Comparison of ENCODE assay signal across 21 cellular contexts in the genomic region with DNA sequence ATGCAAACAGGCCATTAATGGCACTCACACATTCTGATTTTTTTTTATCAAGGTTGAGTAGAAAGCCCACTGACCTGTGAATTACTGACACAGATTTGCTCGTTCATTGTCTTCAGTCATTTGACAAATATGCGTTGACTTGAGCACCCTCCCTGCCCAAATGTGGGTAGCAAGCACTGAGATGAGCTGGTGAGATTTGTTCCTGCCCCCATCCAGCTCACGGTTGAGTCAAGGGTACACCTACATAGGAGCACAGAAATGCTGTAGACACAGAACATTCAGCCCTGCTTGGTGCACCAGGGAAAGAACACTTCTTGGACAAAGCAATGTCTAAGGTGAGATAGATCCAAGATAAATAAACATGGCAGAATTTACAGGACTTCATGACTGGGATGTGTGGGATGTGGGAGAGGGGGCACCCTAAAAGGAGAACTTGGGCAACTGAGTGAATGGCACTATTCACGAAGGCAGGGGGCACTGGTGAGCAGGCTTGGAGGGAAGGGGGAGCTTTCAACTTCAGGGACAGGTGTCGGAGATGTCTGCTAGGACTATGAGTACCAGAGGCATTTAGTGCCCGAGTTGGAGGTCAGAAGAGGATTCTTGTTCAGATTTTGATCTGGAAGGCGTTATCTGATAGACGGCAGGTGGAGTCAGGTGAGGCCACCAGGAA.
DNase-seq lines count a peak whose midpoint lies in the region; ATAC-seq and TF ChIP-seq lines count a peak whose summit lies in the region.
"Had no signal": no experiment of that assay in that cellular context is flagged by ENCODE, and none has a peak within 500 bp of the region (broad histone marks: within the 10 kb centered on the region; RNA-seq: fewer than 3 reads in every experiment).

No MANE protein-coding gene starts in this region.

- peaks cover 9% of the 10 kb centered on the region for H3K9me3 Mint-ChIP-seq in T-helper 1 cell treated with Interleukin-12 subunit alpha and Interleukin-12 subunit beta and Interleukin-4 antibody, amounts not matched to agents 30 μg/mL and 1 μg/mL, for 36 hours
- H3K9me3 Mint-ChIP-seq in GM23338: peaks cover 13% of the 10 kb centered on the region
- peaks cover 3% of the 10 kb centered on the region for H3K9me3 Mint-ChIP-seq in neural progenitor cell
- H3K9me3 Mint-ChIP-seq: mesothelial cell of epicardium had no signal

- no peaks in the 10 kb centered on the region for H3K36me3 Mint-ChIP-seq in T-helper 1 cell treated with Interleukin-12 subunit alpha and Interleukin-12 subunit beta and Interleukin-4 antibody, amounts not matched to agents 30 μg/mL and 1 μg/mL, for 36 hours (ENCODE audit: low read depth)
- H3K36me3 Mint-ChIP-seq in GM23338 (ENCODE audit: low read depth) (peaks cover 6% of the 10 kb centered on the region; the same call in 2 of the 3 replicates), neural progenitor cell (peaks cover 2% of the 10 kb centered on the region)
- H3K36me3 Mint-ChIP-seq: mesothelial cell of epicardium had no signal

- H3K27ac ChIP-seq in GM23338 (ENCODE audit: low read depth) (no peak overlapping the region), WERI-Rb-1 (no peak overlapping the region), neural progenitor cell (no peak overlapping the region)
- H3K27ac ChIP-seq: A549; BLaER1 treated with 17β-estradiol and CSF1 and Interleukin-3, amounts not matched to agents 10 nM and 100 nM; gastrocnemius medialis had no signal

- H3K4me1 ChIP-seq in GM23338 (ENCODE audit: insufficient read depth) (no peaks in the 10 kb centered on the region), neural progenitor cell (no peaks in the 10 kb centered on the region)
- H3K4me1 ChIP-seq: A549, gastrocnemius medialis had no signal

- H3K79me2 ChIP-seq in GM23338 (replicated peaks; ENCODE audit: insufficient read depth): no peaks in the 10 kb centered on the region
- no peaks in the 10 kb centered on the region for H3K79me2 ChIP-seq in neural progenitor cell (ENCODE audit: low read depth)

- DNase-seq in T-helper 1 cell (no peak), GM23338 (ENCODE audit: low spot score) (peak; percentile 67), WERI-Rb-1 (peak; percentile 22), neural progenitor cell (ENCODE audit: low spot score) (no peak), NCI-H2107 (lab: John Stamatoyannopoulos, UW) (no peak), SIG-M5 (lab: John Stamatoyannopoulos, UW) (no peak), pons (ENCODE audit: low spot score) (no peak)
- DNase-seq: activated CD4-positive, alpha-beta T cell treated with anti-CD3 and anti-CD28 coated beads, Interleukin-2, amount 50 U/mL, for 1 hour; activated naive CD4-positive, alpha-beta T cell treated with Interleukin-2 at 50 U/mL for 16 hours; anterior cingulate cortex; effector CD4-positive, alpha-beta T cell; gastrocnemius medialis; GF-D8; NCI-H345; stimulated activated CD4-positive, alpha-beta T cell treated with anti-CD3 and anti-CD28 coated beads, Interleukin-4, amount 100 ng/mL, for 4 hours; SW 1271 had no signal

- peaks cover 2% of the 10 kb centered on the region for H3K9me3 ChIP-seq in WERI-Rb-1 (ENCODE audit: severe bottlenecking)
- H3K9me3 ChIP-seq in neural progenitor cell (ENCODE audit: low read depth): no peaks in the 10 kb centered on the region
- H3K9me3 ChIP-seq: A549, gastrocnemius medialis had no signal

- H3K9me2 ChIP-seq in GM23338 (ENCODE audit: insufficient read depth): no peaks in the 10 kb centered on the region

- TF ChIP-seq CTCF in GM23338 (conservative IDR thresholded peaks at IDR 0.05; ENCODE audit: low read depth in 2 of 2) (peak; percentile 67 to 91), WERI-Rb-1 (IDR thresholded peaks at IDR 0.05; ENCODE audit: low read depth, low read length) (peak; percentile 59), neural progenitor cell (IDR thresholded peaks at IDR 0.05) (peak; percentile 48)

- no peak overlapping the region for H3K4me3 ChIP-seq in GM23338
- H3K4me3 ChIP-seq in WERI-Rb-1 (ENCODE audit: low read depth, low read length): no peak overlapping the region
- no peak overlapping the region for H3K4me3 ChIP-seq in neural progenitor cell
- H3K4me3 ChIP-seq: A549; BLaER1 treated with 17β-estradiol and CSF1 and Interleukin-3, amounts not matched to agents 10 nM and 100 nM; gastrocnemius medialis had no signal

- H2AFZ ChIP-seq in GM23338: no peak overlapping the region
- H2AFZ ChIP-seq in neural progenitor cell (replicated peaks): no peak overlapping the region

- no peaks in the 10 kb centered on the region for H3K4me1 Mint-ChIP-seq in T-helper 1 cell treated with Interleukin-12 subunit alpha and Interleukin-12 subunit beta and Interleukin-4 antibody, amounts not matched to agents 30 μg/mL and 1 μg/mL, for 36 hours (ENCODE audit: low read depth)
- H3K4me1 Mint-ChIP-seq in GM23338: 0 out of 3 replicates have a peak, but pooled peaks cover 2% of the 10 kb centered on the region
- H3K4me1 Mint-ChIP-seq in neural progenitor cell: no peaks in the 10 kb centered on the region
- H3K4me1 Mint-ChIP-seq: mesothelial cell of epicardium had no signal

- H3F3A ChIP-seq in GM23338 (replicated peaks; ENCODE audit: low read depth) (no peaks in the 10 kb centered on the region), neural progenitor cell (ENCODE audit: low read depth) (no peaks in the 10 kb centered on the region)

- no peak overlapping the region for H3K9ac ChIP-seq in neural progenitor cell
- H3K9ac ChIP-seq: BLaER1 treated with 17β-estradiol and CSF1 and Interleukin-3, amounts not matched to agents 10 nM and 100 nM had no signal

- H3K27me3 ChIP-seq in GM23338 (ENCODE audit: insufficient read depth) (no peaks in the 10 kb centered on the region), WERI-Rb-1 (ENCODE audit: insufficient read depth, low read depth, severe bottlenecking) (no peaks in the 10 kb centered on the region), neural progenitor cell (no peaks in the 10 kb centered on the region)
- H3K27me3 ChIP-seq: gastrocnemius medialis had no signal

- H3K27ac Mint-ChIP-seq in T-helper 1 cell treated with Interleukin-12 subunit alpha and Interleukin-12 subunit beta and Interleukin-4 antibody, amounts not matched to agents 30 μg/mL and 1 μg/mL, for 36 hours: peak overlapping the region; percentile 14
- H3K27ac Mint-ChIP-seq in GM23338 (no peak overlapping the region), neural progenitor cell (no peak overlapping the region)
- H3K27ac Mint-ChIP-seq: mesothelial cell of epicardium had no signal

- H4K20me1 ChIP-seq in GM23338 (replicated peaks; ENCODE audit: insufficient read depth) (no peaks in the 10 kb centered on the region), neural progenitor cell (ENCODE audit: low read depth) (no peaks in the 10 kb centered on the region)
- H4K20me1 ChIP-seq: BLaER1 treated with 17β-estradiol and CSF1 and Interleukin-3, amounts not matched to agents 10 nM and 100 nM had no signal

- no peaks in the 10 kb centered on the region for H3K27me3 Mint-ChIP-seq in T-helper 1 cell treated with Interleukin-12 subunit alpha and Interleukin-12 subunit beta and Interleukin-4 antibody, amounts not matched to agents 30 μg/mL and 1 μg/mL, for 36 hours (ENCODE audit: low read depth)
- H3K27me3 Mint-ChIP-seq in GM23338 (ENCODE audit: insufficient read depth, low read depth, poor library complexity) (no peaks in the 10 kb centered on the region), neural progenitor cell (ENCODE audit: insufficient read depth, low read depth) (no peaks in the 10 kb centered on the region)

- peak; percentile 83 for ATAC-seq in GM23338
- ATAC-seq: A549, esophagus mucosa, gastrocnemius medialis had no signal

- H3K36me3 ChIP-seq in GM23338 (ENCODE audit: insufficient read depth) (no peaks in the 10 kb centered on the region), WERI-Rb-1 (no peaks in the 10 kb centered on the region), neural progenitor cell (no peaks in the 10 kb centered on the region)
- H3K36me3 ChIP-seq: gastrocnemius medialis had no signal

- H3K4me2 ChIP-seq in GM23338 (no peak overlapping the region), neural progenitor cell (no peak overlapping the region)
- H3K4me2 ChIP-seq: A549; BLaER1 treated with 17β-estradiol and CSF1 and Interleukin-3, amounts not matched to agents 10 nM and 100 nM had no signal

- no peak overlapping the region for H3K4me3 Mint-ChIP-seq in T-helper 1 cell treated with Interleukin-12 subunit alpha and Interleukin-12 subunit beta and Interleukin-4 antibody, amounts not matched to agents 30 μg/mL and 1 μg/mL, for 36 hours
- H3K4me3 Mint-ChIP-seq in GM23338 (no peak overlapping the region), neural progenitor cell (no peak overlapping the region)
- H3K4me3 Mint-ChIP-seq: mesothelial cell of epicardium had no signal

TF ChIP-seq in GM23338, 12 proteins besides CTCF, POLR2A, EP300 and RAD21 (continues in another document):
- TF ChIP-seq CREB1 (CRISPR knock-in tag; IDR thresholded peaks at IDR 0.05; ENCODE audit: low read depth) (no peak), EZH2phosphoT487 (IDR thresholded peaks at IDR 0.05; ENCODE audit: unreplicated experiment) (no peak)

Comparison
In these comparisons a context has a peak if more than half of its experiments do, and no peak if none do; other contexts are left out.
1. DNase-seq: peak in GM23338 (single experiment) and WERI-Rb-1 (single experiment); none in T-helper 1 cell (0 of 5), neural progenitor cell (single experiment), NCI-H2107 (single experiment), SIG-M5 (single experiment) and pons (single experiment).
2. Peak in every context shown above with its lines, with median percentiles within 50 percentile points of each other: CTCF ChIP-seq.